ENCODE assay signal across 8 cellular contexts in the genomic region with DNA sequence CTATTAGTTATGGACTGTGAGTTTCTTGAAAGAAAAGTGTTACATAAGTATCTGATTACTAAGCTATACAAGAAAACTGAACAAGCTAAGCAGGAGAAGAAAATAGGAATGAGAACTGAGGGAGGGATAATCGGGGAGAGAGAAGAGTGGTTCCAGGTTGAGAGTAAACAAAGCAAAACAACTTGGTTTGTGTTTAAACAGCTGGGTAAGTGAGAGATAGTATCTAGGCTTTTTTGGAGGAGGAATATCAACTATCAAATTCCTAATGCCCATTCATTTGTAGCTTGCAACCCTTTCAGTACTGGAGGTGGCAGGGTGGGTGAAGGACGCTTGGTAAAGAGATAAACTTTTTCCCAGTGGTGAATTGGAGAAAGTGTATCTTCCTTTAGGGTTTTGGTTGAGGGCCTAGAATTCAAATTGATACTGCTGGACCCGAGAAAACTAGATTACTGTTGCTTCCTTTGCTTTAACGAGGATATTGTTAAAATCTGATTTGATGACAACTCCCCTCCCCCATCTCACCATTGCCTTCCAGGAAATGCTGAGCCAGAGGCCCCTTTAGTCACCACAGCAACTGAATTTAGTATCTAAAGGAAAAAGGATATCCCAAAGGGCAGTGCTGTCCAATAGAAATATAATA. TPM values are rescaled to one million over a fixed set of nuclear protein-coding genes. Genes with fewer than 3 reads are reported as not detected.
DNase-seq lines count a peak whose midpoint lies in the region; ATAC-seq, FAIRE-seq and TF ChIP-seq lines count a peak whose summit lies in the region.

No MANE protein-coding gene starts in this region.

- POLR2A ChIA-PET in K562 (lab: Yijun Ruan, JAX), result interaction anchor here (1.2 to 6.9 kb wide), 3 partner anchors 9 to 23 kb away, joined by 4 to 51 read pairs (median 10); no protein-coding TSS in a partner anchor

- ATAC-seq in K562, result no peak
- no peak for ATAC-seq in HG03025 (IDR thresholded peaks at IDR 0.05; ENCODE audit: low FRiP score, unreplicated experiment)
- ATAC-seq in HG02981 (IDR thresholded peaks at IDR 0.05; ENCODE audit: unreplicated experiment), result no peak

- TF ChIP-seq EP300 in K562 (IDR thresholded peaks at IDR 0.05; ENCODE audit: low read length), result peak; percentile 69; the same call in 1 of the 2 replicates

- H3K4me1 Mint-ChIP-seq in osteocyte (ENCODE audit: unreplicated experiment), result peaks cover 9% of the 10 kb centered on the region

- H3K27me3 ChIP-seq in K562 (ENCODE audit: control insufficient read depth in 2 of 2, insufficient read depth in 2 of 2, low read length in 2 of 2) (no peaks in the 10 kb centered on the region), tibial artery (no peaks in the 10 kb centered on the region)

- H3K4me3 ChIP-seq in K562, result peak overlapping the region; percentile 7; the same call in 1 of the 2 replicates
- H3K4me3 ChIP-seq in tibial artery, result no peak overlapping the region

- WGBS in K562 (ENCODE audit: insufficient coverage, low coverage, missing lambda C conversion rate), result 4% methylated on average over 4 of the region's 4 CpGs

- no peaks in the 10 kb centered on the region for H3K9me3 Mint-ChIP-seq in osteocyte (ENCODE audit: unreplicated experiment)

- peak; percentile 85 for FAIRE-seq in K562 (lab: Jason Lieb, UNC)
- FAIRE-seq in GM12892 (lab: Jason Lieb, UNC), result no peak

- peak; percentile 12 for DNase-seq in GF-D8 (lab: John Stamatoyannopoulos, UW)
- DNase-seq in NAMALWA (ENCODE audit: low spot score), result peak; percentile 26
- DNase-seq in K562 (ENCODE audit: extremely low read depth in 1 of 4, low spot score in 3 of 4), result peak; percentile 24 to 84 (median 40)
- DNase-seq in osteocyte (ENCODE audit: extremely low spot score, unreplicated experiment), result no peak
- no peak for DNase-seq in GM12892 (ENCODE audit: insufficient read length)
- DNase-seq in tibial artery, result no peak

- TF ChIP-seq RAD21 in K562 (CRISPR knock-in tag; conservative IDR thresholded peaks at IDR 0.05 in 1 of 2, IDR thresholded peaks at IDR 0.05 in 1 of 2), result peak in 1 of 2 experiments; percentile 14; a peak in 1 of 4 replicates

- H3K9me3 ChIP-seq in K562 (replicated peaks; ENCODE audit: control insufficient read depth, insufficient read depth, low read depth, low read length) (no peaks in the 10 kb centered on the region), tibial artery (no peaks in the 10 kb centered on the region)

- peaks cover 31% of the 10 kb centered on the region for H3K79me2 ChIP-seq in K562 (ENCODE audit: control insufficient read depth, insufficient read depth, low read length)

- H3K27ac ChIP-seq in K562 (ENCODE audit: extremely low read depth, low read depth, low read length), result peak overlapping the region; percentile 78
- H3K27ac ChIP-seq in tibial artery, result no peak overlapping the region

- TF ChIP-seq POLR2A in K562 (conservative IDR thresholded peaks at IDR 0.05) (no peak), GM12892 (IDR thresholded peaks at IDR 0.05; ENCODE audit: low read depth, low read length) (no peak)

- H3K4me1 ChIP-seq in K562 (replicated peaks in 1 of 2; ENCODE audit: control insufficient read depth in 2 of 2, insufficient read depth in 2 of 2, low read length in 2 of 2) (peaks cover 6 to 10% of the 10 kb centered on the region in 2 experiments; a peak in 4 of 5 replicates), tibial artery (peaks cover 0 to 28% (median 4%) of the 10 kb centered on the region in 4 donors)

- peaks cover 18% of the 10 kb centered on the region; the same call in 1 of the 3 replicates for H3K36me3 ChIP-seq in K562 (ENCODE audit: control insufficient read depth, insufficient read depth, low read length)
- H3K36me3 ChIP-seq in tibial artery, result no peaks in the 10 kb centered on the region

- BruUV-seq in K562 (replicated peaks; lab: Mats Ljungman, UMichigan), result no TSS peak

- 0 out of 2 replicates have a peak, but pooled peaks cover 2% of the 10 kb centered on the region for H4K20me1 ChIP-seq in K562 (replicated peaks; ENCODE audit: control insufficient read depth, insufficient read depth, low read length)

- in situ Hi-C loops in K562 (cut with MboI), result no loop called here

- intact Hi-C loops in K562 (cut with micrococcal nuclease), result loop anchor here (10.0 kb wide), 2 partner anchors 73 to 147 kb away; partner anchors contain the start of gene NECAP1
- intact Hi-C loops in tibial artery (cut with DNase I; ENCODE audit: low total_unique reads), result loop anchor here (5.0 kb wide), 2 partner anchors 34 to 54 kb away; no protein-coding TSS in a partner anchor

- no peaks in the 10 kb centered on the region for H3K27me3 Mint-ChIP-seq in osteocyte (ENCODE audit: unreplicated experiment)

- TF ChIP-seq CTCF in K562 (IDR thresholded peaks at IDR 0.05 in 2 of 3, conservative IDR thresholded peaks at IDR 0.05 in 1 of 3; ENCODE audit: insufficient read depth in 2 of 3, low read depth in 1 of 3, low read length in 3 of 3) (no peak), osteocyte (IDR thresholded peaks at IDR 0.05) (peak; percentile 25), tibial artery (IDR thresholded peaks at IDR 0.05) (peak in 1 of 2 experiments; percentile 10)

- no peak overlapping the region for H3K4me3 Mint-ChIP-seq in osteocyte (ENCODE audit: unreplicated experiment)

- peak overlapping the region; percentile 82 for H2AFZ ChIP-seq in K562 (ENCODE audit: low read depth, low read length)

- peak overlapping the region; percentile 54 for H3K4me2 ChIP-seq in K562 (ENCODE audit: insufficient read depth, low read length)

- peak overlapping the region; percentile 48 for H3K27ac Mint-ChIP-seq in osteocyte (ENCODE audit: unreplicated experiment)

- H3K9me1 ChIP-seq in K562 (ENCODE audit: control insufficient read depth, insufficient read depth, low read length), result no peaks in the 10 kb centered on the region

- H3K9ac ChIP-seq in K562 (ENCODE audit: insufficient read depth in 1 of 2, low read depth in 2 of 2, low read length in 2 of 2), result peak overlapping the region in 1 of 2 experiments; percentile 54; a peak in 1 of 4 replicates

- H3K36me3 Mint-ChIP-seq in osteocyte (ENCODE audit: unreplicated experiment), result no peaks in the 10 kb centered on the region

- CTCF ChIA-PET in K562 (lab: Yijun Ruan, JAX; ENCODE audit: low intra/inter-chr PET ratio), result no interaction called here

TF ChIP-seq in K562, 482 proteins besides CTCF, POLR2A, EP300 and RAD21 (continues in another document):
- TF ChIP-seq MYC (IDR thresholded peaks at IDR 0.05; ENCODE audit: low read depth, low read length), result no peak
- TF ChIP-seq MYC (CRISPR knock-in tag; IDR thresholded peaks at IDR 0.05; ENCODE audit: borderline replicate concordance, low read depth), result no peak
- no peak for TF ChIP-seq SP1 (CRISPR knock-in tag; IDR thresholded peaks at IDR 0.05)
- TF ChIP-seq, protein P1, sequence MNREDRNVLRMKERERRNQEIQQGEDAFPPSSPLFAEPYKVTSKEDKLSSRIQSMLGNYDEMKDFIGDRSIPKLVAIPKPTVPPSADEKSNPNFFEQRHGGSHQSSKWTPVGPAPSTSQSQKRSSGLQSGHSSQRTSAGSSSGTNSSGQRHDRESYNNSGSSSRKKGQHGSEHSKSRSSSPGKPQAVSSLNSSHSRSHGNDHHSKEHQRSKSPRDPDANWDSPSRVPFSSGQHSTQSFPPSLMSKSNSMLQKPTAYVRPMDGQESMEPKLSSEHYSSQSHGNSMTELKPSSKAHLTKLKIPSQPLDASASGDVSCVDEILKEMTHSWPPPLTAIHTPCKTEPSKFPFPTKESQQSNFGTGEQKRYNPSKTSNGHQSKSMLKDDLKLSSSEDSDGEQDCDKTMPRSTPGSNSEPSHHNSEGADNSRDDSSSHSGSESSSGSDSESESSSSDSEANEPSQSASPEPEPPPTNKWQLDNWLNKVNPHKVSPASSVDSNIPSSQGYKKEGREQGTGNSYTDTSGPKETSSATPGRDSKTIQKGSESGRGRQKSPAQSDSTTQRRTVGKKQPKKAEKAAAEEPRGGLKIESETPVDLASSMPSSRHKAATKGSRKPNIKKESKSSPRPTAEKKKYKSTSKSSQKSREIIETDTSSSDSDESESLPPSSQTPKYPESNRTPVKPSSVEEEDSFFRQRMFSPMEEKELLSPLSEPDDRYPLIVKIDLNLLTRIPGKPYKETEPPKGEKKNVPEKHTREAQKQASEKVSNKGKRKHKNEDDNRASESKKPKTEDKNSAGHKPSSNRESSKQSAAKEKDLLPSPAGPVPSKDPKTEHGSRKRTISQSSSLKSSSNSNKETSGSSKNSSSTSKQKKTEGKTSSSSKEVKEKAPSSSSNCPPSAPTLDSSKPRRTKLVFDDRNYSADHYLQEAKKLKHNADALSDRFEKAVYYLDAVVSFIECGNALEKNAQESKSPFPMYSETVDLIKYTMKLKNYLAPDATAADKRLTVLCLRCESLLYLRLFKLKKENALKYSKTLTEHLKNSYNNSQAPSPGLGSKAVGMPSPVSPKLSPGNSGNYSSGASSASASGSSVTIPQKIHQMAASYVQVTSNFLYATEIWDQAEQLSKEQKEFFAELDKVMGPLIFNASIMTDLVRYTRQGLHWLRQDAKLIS (CRISPR knock-in tag; IDR thresholded peaks at IDR 0.05), result no peak
- TF ChIP-seq, protein P2, sequence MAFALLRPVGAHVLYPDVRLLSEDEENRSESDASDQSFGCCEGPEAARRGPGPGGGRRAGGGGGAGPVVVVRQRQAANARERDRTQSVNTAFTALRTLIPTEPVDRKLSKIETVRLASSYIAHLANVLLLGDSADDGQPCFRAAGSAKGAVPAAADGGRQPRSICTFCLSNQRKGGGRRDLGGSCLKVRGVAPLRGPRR (CRISPR knock-in tag; IDR thresholded peaks at IDR 0.05), result no peak
- TF ChIP-seq ZNF507 (tag; conservative IDR thresholded peaks at IDR 0.05), result no peak
- peak; percentile 56 for TF ChIP-seq DACH1 (IDR thresholded peaks at IDR 0.05; ENCODE audit: partially characterized antibody)

RNA-seq across cellular contexts. Expression of gene SLC2A3, which starts 2.0 kb away (rescaled TPM):
- 809 and 942 TPM in 2 replicates for total RNA-seq in K562 (2011; cell fraction: chromatin; rRNA removed; ENCODE audit: low replicate concordance)
- 602 and 714 TPM in 2 replicates for total RNA-seq in K562 (2011; cell fraction: nucleolus; rRNA removed)
- 822 and 830 TPM in 2 replicates for total RNA-seq in K562 (2011; cell fraction: nucleoplasm; rRNA removed)
- 64.0 and 67.3 TPM in 2 replicates for total RNA-seq in K562 (2014; rRNA removed)
- total RNA-seq in K562 (2014; rRNA removed; fragmentation: Illumina TruSeq; extraction: Trizol), result 119 and 138 TPM in 2 replicates
- 78.9 and 86.3 TPM in 2 replicates for total RNA-seq in K562 (2015; rRNA removed; fragmentation: Illumina TruSeq; extraction: Trizol)
- total RNA-seq in K562 (2021), result 140 and 161 TPM in 2 replicates
- polyA plus RNA-seq in K562 (2011; rRNA removed), result 296 and 491 TPM in 2 replicates
- polyA plus RNA-seq in K562 (2011; cell fraction: cytosol; rRNA removed), result 291 and 361 TPM in 2 replicates
- 164 and 209 TPM in 2 replicates for polyA plus RNA-seq in K562 (2011; cell fraction: nucleus; rRNA removed)
- polyA plus RNA-seq in K562 (2012), result 81.0 and 167 TPM in 2 replicates
- 101 and 104 TPM in 2 replicates for polyA plus RNA-seq in K562 (2014; fragmentation: Illumina TruSeq; extraction: Trizol)
- polyA plus RNA-seq in K562 (2014; fragmentation: Nextera tagmentation; extraction: Ambion mirVana), result 100 to 1,000 TPM in 1 of 2 experiments, 10 to 100 TPM in 1; 93.4 to 129 TPM
- 97.9 and 98.7 TPM in 2 replicates for polyA plus RNA-seq in K562 (2014; rRNA removed)
- 452 and 599 TPM in 2 replicates for polyA minus RNA-seq in K562 (2011; rRNA and poly(A)+ RNA removed)
- 168 and 265 TPM in 2 replicates for polyA minus RNA-seq in K562 (2011; cell fraction: cytosol; rRNA and poly(A)+ RNA removed)
- polyA minus RNA-seq in K562 (2011; cell fraction: nucleus; rRNA and poly(A)+ RNA removed), result 149 and 249 TPM in 2 replicates
- total RNA-seq in osteocyte, result 73.5 and 80.3 TPM in 2 replicates
- polyA plus RNA-seq in GM12892 (2012; ENCODE audit: missing spikeins), result 39.2 TPM

Comparison
In these comparisons a context has a peak if more than half of its experiments do, and no peak if none do; other contexts are left out.
1. DNase-seq: peak in GF-D8 (single experiment), NAMALWA (single experiment) and K562 (4 of 4); none in osteocyte (single experiment), GM12892 (single experiment) and tibial artery (0 of 2).